Comparison of ENCODE assay signal across 8 cellular contexts in genomic region chr17:76561332-76561731, GRCh38. TPM values are rescaled to one million over a fixed set of nuclear protein-coding genes. Genes with fewer than 3 reads are reported as not detected.
DNase-seq lines count a peak whose midpoint lies in the region; ATAC-seq and TF ChIP-seq lines count a peak whose summit lies in the region.

No MANE protein-coding gene starts in this region.

- no peak for TF ChIP-seq CTCF in VCaP (conservative IDR thresholded peaks at IDR 0.05)
- no peak for TF ChIP-seq CTCF in fibroblast of villous mesenchyme (IDR thresholded peaks at IDR 0.05; ENCODE audit: insufficient read depth, low read depth, low read length)
- TF ChIP-seq CTCF in GM20000 (IDR thresholded peaks at IDR 0.05; ENCODE audit: extremely low read depth, missing control alignments): no peak

- H3K27ac Mint-ChIP-seq in activated CD8-positive, alpha-beta memory T cell treated with anti-CD3 and anti-CD28 coated beads, Interleukin-2, amount 10 ng/mL, durations not matched to agents 7 days and 5 days: peak overlapping the region; percentile 88
- peak overlapping the region; percentile 77 for H3K27ac Mint-ChIP-seq in stimulated activated naive B cell treated with anti-CD40 and anti-IgM and Interleukin-4, amounts not matched to agents 10 μg/mL and 1 μg/mL and 100 μg/mL, for 72 hours

- CTCF ChIA-PET in activated CD8-positive, alpha-beta memory T cell treated with anti-CD3 and anti-CD28 coated beads, Interleukin-2, amount 10 ng/mL, durations not matched to agents 7 days and 5 days (lab: Charles Lee): interaction anchor here (0.6 to 2.0 kb wide), 4 partner anchors 19 to 181 kb away, joined by 3 to 19 read pairs (median 7); partner anchors contain the start of gene ST6GALNAC2

- in situ Hi-C loops in KBM-7 (cut with MboI; ENCODE audit: low pct_unique_long_range_greater_than_20kb, low sequenced_read_pairs): no loop called here

- peaks cover 51% of the 10 kb centered on the region for H3K36me3 Mint-ChIP-seq in activated CD8-positive, alpha-beta memory T cell treated with anti-CD3 and anti-CD28 coated beads, Interleukin-2, amount 10 ng/mL, durations not matched to agents 7 days and 5 days
- peaks cover 32 to 51% of the 10 kb centered on the region in 2 donors for H3K36me3 Mint-ChIP-seq in stimulated activated naive B cell treated with anti-CD40 and anti-IgM and Interleukin-4, amounts not matched to agents 10 μg/mL and 1 μg/mL and 100 μg/mL, for 72 hours

- H3K4me1 Mint-ChIP-seq in activated CD8-positive, alpha-beta memory T cell treated with anti-CD3 and anti-CD28 coated beads, Interleukin-2, amount 10 ng/mL, durations not matched to agents 7 days and 5 days: peaks cover 66% of the 10 kb centered on the region
- peaks cover 38 to 78% of the 10 kb centered on the region in 2 donors for H3K4me1 Mint-ChIP-seq in stimulated activated naive B cell treated with anti-CD40 and anti-IgM and Interleukin-4, amounts not matched to agents 10 μg/mL and 1 μg/mL and 100 μg/mL, for 72 hours

- peak; percentile 58 for DNase-seq in activated CD8-positive, alpha-beta memory T cell treated with anti-CD3 and anti-CD28 coated beads, Interleukin-2, amount 10 ng/mL, durations not matched to agents 7 days and 5 days
- no peak for DNase-seq in activated CD8-positive, alpha-beta memory T cell treated with anti-CD3 and anti-CD28 coated beads, Interleukin-2, amount 50 U/mL, for 4 hours
- DNase-seq in fibroblast of villous mesenchyme (ENCODE audit: low read depth): peak; percentile 85
- no peak for DNase-seq in stimulated activated naive B cell treated with anti-CD40 and anti-IgM and Interleukin-4, amounts not matched to agents 10 μg/mL and 1 μg/mL and 100 μg/mL, for 72 hours
- no peak for DNase-seq in KBM-7
- DNase-seq in GM20000 (ENCODE audit: low spot score): no peak
- no peak for DNase-seq in sciatic nerve (ENCODE audit: low spot score)

- H3K27ac ChIP-seq in VCaP: peak overlapping the region; percentile 94

- no peaks in the 10 kb centered on the region for H3K9me3 Mint-ChIP-seq in activated CD8-positive, alpha-beta memory T cell treated with anti-CD3 and anti-CD28 coated beads, Interleukin-2, amount 10 ng/mL, durations not matched to agents 7 days and 5 days (ENCODE audit: low read depth)
- no peaks in the 10 kb centered on the region for H3K9me3 Mint-ChIP-seq in stimulated activated naive B cell treated with anti-CD40 and anti-IgM and Interleukin-4, amounts not matched to agents 10 μg/mL and 1 μg/mL and 100 μg/mL, for 72 hours

- intact Hi-C loops in sciatic nerve (cut with DNase I): no loop called here

- peak overlapping the region; percentile 98 for H3K4me3 Mint-ChIP-seq in activated CD8-positive, alpha-beta memory T cell treated with anti-CD3 and anti-CD28 coated beads, Interleukin-2, amount 10 ng/mL, durations not matched to agents 7 days and 5 days
- H3K4me3 Mint-ChIP-seq in stimulated activated naive B cell treated with anti-CD40 and anti-IgM and Interleukin-4, amounts not matched to agents 10 μg/mL and 1 μg/mL and 100 μg/mL, for 72 hours: no peak overlapping the region

- H3K4me3 ChIP-seq in fibroblast of villous mesenchyme (ENCODE audit: low read depth, low read length): peak overlapping the region; percentile 18

- no peaks in the 10 kb centered on the region for H3K27me3 Mint-ChIP-seq in activated CD8-positive, alpha-beta memory T cell treated with anti-CD3 and anti-CD28 coated beads, Interleukin-2, amount 10 ng/mL, durations not matched to agents 7 days and 5 days
- no peaks in the 10 kb centered on the region for H3K27me3 Mint-ChIP-seq in stimulated activated naive B cell treated with anti-CD40 and anti-IgM and Interleukin-4, amounts not matched to agents 10 μg/mL and 1 μg/mL and 100 μg/mL, for 72 hours

- no peak for ATAC-seq in activated CD8-positive, alpha-beta memory T cell treated with anti-CD3 and anti-CD28 coated beads, Interleukin-2, amount 10 ng/mL, durations not matched to agents 7 days and 5 days
- no peak for ATAC-seq in stimulated activated naive B cell treated with anti-CD40 and anti-IgM and Interleukin-4, amounts not matched to agents 10 μg/mL and 1 μg/mL and 100 μg/mL, for 72 hours (replicated peaks)
- no peak for ATAC-seq in sciatic nerve

RNA-seq across cellular contexts. Expression of gene PRCD, which starts 21.5 kb away (rescaled TPM):
- not detected for total RNA-seq in activated CD8-positive, alpha-beta memory T cell treated with anti-CD3 and anti-CD28 coated beads, Interleukin-2, amount 10 ng/mL, durations not matched to agents 7 days and 5 days
- 1.6 and 2.2 TPM in 2 replicates for total RNA-seq in fibroblast of villous mesenchyme
- 9.8 TPM for total RNA-seq in sciatic nerve

RNA-seq across cellular contexts. Expression of gene CYGB, which starts 23.8 kb away (rescaled TPM):
- not detected for total RNA-seq in activated CD8-positive, alpha-beta memory T cell treated with anti-CD3 and anti-CD28 coated beads, Interleukin-2, amount 10 ng/mL, durations not matched to agents 7 days and 5 days
- 11.7 and 14.2 TPM in 2 replicates for total RNA-seq in fibroblast of villous mesenchyme
- 57.7 TPM for total RNA-seq in sciatic nerve

RNA-seq across cellular contexts. Expression of gene ST6GALNAC2, which starts 24.3 kb away (rescaled TPM):
- not detected for total RNA-seq in activated CD8-positive, alpha-beta memory T cell treated with anti-CD3 and anti-CD28 coated beads, Interleukin-2, amount 10 ng/mL, durations not matched to agents 7 days and 5 days
- total RNA-seq in fibroblast of villous mesenchyme: 0.86 and 1.9 TPM in 2 replicates
- total RNA-seq in sciatic nerve: 104 TPM

Comparison
In these comparisons a context has a peak if more than half of its experiments do, and no peak if none do; other contexts are left out.
1. DNase-seq: peak in activated CD8-positive, alpha-beta memory T cell treated with anti-CD3 and anti-CD28 coated beads, Interleukin-2, amount 10 ng/mL, durations not matched to agents 7 days and 5 days (single experiment) and fibroblast of villous mesenchyme (single experiment); none in activated CD8-positive, alpha-beta memory T cell treated with anti-CD3 and anti-CD28 coated beads, Interleukin-2, amount 50 U/mL, for 4 hours (single experiment), stimulated activated naive B cell treated with anti-CD40 and anti-IgM and Interleukin-4, amounts not matched to agents 10 μg/mL and 1 μg/mL and 100 μg/mL, for 72 hours (single experiment), KBM-7 (single experiment), GM20000 (single experiment) and sciatic nerve (single experiment).
2. RNA of gene CYGB, which starts 23.8 kb away (total RNA-seq): 57.7 TPM in sciatic nerve (single experiment) and 11.7 to 14.2 TPM in fibroblast of villous mesenchyme; not detected in activated CD8-positive, alpha-beta memory T cell treated with anti-CD3 and anti-CD28 coated beads, Interleukin-2, amount 10 ng/mL, durations not matched to agents 7 days and 5 days; every median in the first group is over 10 times any median in the second.
3. RNA of gene ST6GALNAC2, which starts 24.3 kb away (total RNA-seq): 104 TPM in sciatic nerve (single experiment); 0.86 to 1.9 TPM in fibroblast of villous mesenchyme and not detected in activated CD8-positive, alpha-beta memory T cell treated with anti-CD3 and anti-CD28 coated beads, Interleukin-2, amount 10 ng/mL, durations not matched to agents 7 days and 5 days; every median in the first group is over 10 times any median in the second.